Comparison of ENCODE assay signal across 8 cellular contexts in genomic region chr9:136488247-136489214, GRCh38. TPM values are rescaled to one million over a fixed set of nuclear protein-coding genes. Genes with fewer than 3 reads are reported as not detected.
DNase-seq lines count a peak whose midpoint lies in the region; TF ChIP-seq lines count a peak whose summit lies in the region.

No MANE protein-coding gene starts in this region.

- H3K36me3 ChIP-seq in OCI-LY1 (ENCODE audit: insufficient read depth, low read length), result no peaks in the 10 kb centered on the region
- no peaks in the 10 kb centered on the region for H3K36me3 ChIP-seq in esophagus squamous epithelium
- no peaks in the 10 kb centered on the region for H3K36me3 ChIP-seq in neural cell (ENCODE audit: insufficient read depth, low read length)

- H3K27ac ChIP-seq in OCI-LY1 (ENCODE audit: low read depth, low read length, poor library complexity, severe bottlenecking) (no peak overlapping the region), esophagus squamous epithelium (no peak overlapping the region), neural cell (ENCODE audit: low read length) (no peak overlapping the region), substantia nigra (ENCODE audit: low read depth, low read length, poor library complexity, severe bottlenecking) (no peak overlapping the region)

- H3K79me2 ChIP-seq in OCI-LY1 (ENCODE audit: insufficient read depth, low read length) (no peaks in the 10 kb centered on the region), neural cell (replicated peaks; ENCODE audit: insufficient read depth, low read length) (no peaks in the 10 kb centered on the region)

- no peak overlapping the region for H2AFZ ChIP-seq in OCI-LY1 (ENCODE audit: low read length)
- no peak overlapping the region for H2AFZ ChIP-seq in neural cell (ENCODE audit: low read depth, low read length)

- H3K9me2 ChIP-seq in OCI-LY1 (ENCODE audit: low read depth, low read length), result no peaks in the 10 kb centered on the region
- H3K9me2 ChIP-seq in neural cell (ENCODE audit: insufficient read depth, low read length), result no peaks in the 10 kb centered on the region

- H3K4me3 ChIP-seq in OCI-LY1 (ENCODE audit: low read depth, low read length, poor library complexity, severe bottlenecking) (no peak overlapping the region), esophagus squamous epithelium (no peak overlapping the region), neural cell (ENCODE audit: low read length) (no peak overlapping the region)

- TF ChIP-seq EP300 in neural cell (conservative IDR thresholded peaks at IDR 0.05; ENCODE audit: poor library complexity, severe bottlenecking), result no peak

- peak; percentile 96 for TF ChIP-seq RAD21 in neural cell (conservative IDR thresholded peaks at IDR 0.05)

- no peak for TF ChIP-seq POLR2A in esophagus squamous epithelium (IDR thresholded peaks at IDR 0.05)

- 30 to 34% methylated on average over 10 to 14 of the region's 22 CpGs for WGBS in esophagus squamous epithelium, 2 donors

- H3F3A ChIP-seq in OCI-LY1 (ENCODE audit: insufficient read depth, low read length) (no peaks in the 10 kb centered on the region), neural cell (ENCODE audit: insufficient read depth, low read length, poor library complexity, severe bottlenecking) (no peaks in the 10 kb centered on the region)

- TF ChIP-seq CTCF in OCI-LY1 (IDR thresholded peaks at IDR 0.05; ENCODE audit: low read length), result peak; percentile 96
- peak; percentile 88 to 99 (median 98) for TF ChIP-seq CTCF in esophagus squamous epithelium (IDR thresholded peaks at IDR 0.05)
- TF ChIP-seq CTCF in neural cell (IDR thresholded peaks at IDR 0.05; ENCODE audit: poor library complexity, severe bottlenecking), result peak; percentile 97

- in situ Hi-C loops in ACHN (cut with HindIII; ENCODE audit: low pct_ligation_motif_present, low pct_unique_long_range_greater_than_20kb, low sequenced_read_pairs), result loop anchor here (10.0 kb wide), 1 partner anchor 66 kb away; no protein-coding TSS in a partner anchor

- no peaks in the 10 kb centered on the region for H3K27me3 ChIP-seq in OCI-LY1 (ENCODE audit: insufficient read depth, low read length)
- peaks cover 0 to 16% (median 0%) of the 10 kb centered on the region in 4 donors for H3K27me3 ChIP-seq in esophagus squamous epithelium
- H3K27me3 ChIP-seq in neural cell (ENCODE audit: insufficient read depth, low read depth, low read length), result no peaks in the 10 kb centered on the region

- no peaks in the 10 kb centered on the region for H3K9me3 ChIP-seq in OCI-LY1 (ENCODE audit: low read length)
- H3K9me3 ChIP-seq in esophagus squamous epithelium, result no peaks in the 10 kb centered on the region
- no peaks in the 10 kb centered on the region for H3K9me3 ChIP-seq in neural cell (ENCODE audit: low read length)

- H3K4me2 ChIP-seq in OCI-LY1 (ENCODE audit: low read length) (no peak overlapping the region), neural cell (ENCODE audit: low read length) (no peak overlapping the region)

- H4K20me1 ChIP-seq in OCI-LY1 (ENCODE audit: insufficient read depth, low read length) (no peaks in the 10 kb centered on the region), neural cell (ENCODE audit: insufficient read depth) (no peaks in the 10 kb centered on the region)

- H3K9ac ChIP-seq in OCI-LY1 (ENCODE audit: low read length) (no peak overlapping the region), neural cell (ENCODE audit: low read length) (no peak overlapping the region)

- H3K4me1 ChIP-seq in OCI-LY1 (ENCODE audit: insufficient read depth, low read length, severe bottlenecking), result peaks cover 6% of the 10 kb centered on the region
- H3K4me1 ChIP-seq in esophagus squamous epithelium, result peaks cover 14 to 29% (median 19%) of the 10 kb centered on the region in 3 donors

- intact Hi-C loops in esophagus squamous epithelium (cut with DNase I), result loop anchor here (5.0 kb wide), 1 partner anchor 54 kb away; no protein-coding TSS in a partner anchor

- DNase-seq in ACHN (peak; percentile 44), GM19240 (ENCODE audit: insufficient read length, low spot score) (peak; percentile 78), esophagus squamous epithelium (lab: John Stamatoyannopoulos, UW) (no peak), substantia nigra (lab: John Stamatoyannopoulos, UW) (peak in 38 of 49 donors; percentile 13 to 81 (median 52)), epidermal melanocyte (ENCODE audit: insufficient read length, low spot score) (no peak)
- peak; percentile 82 for DNase-seq in activated T-cell treated with anti-CD3 and anti-CD28 coated beads, Interleukin-2, amount 50 U/mL, for 1 hour

TF ChIP-seq in neural cell, 6 proteins besides CTCF, POLR2A, EP300 and RAD21:
- TF ChIP-seq MXI1 (conservative IDR thresholded peaks at IDR 0.05; ENCODE audit: poor library complexity, severe bottlenecking) (peak; percentile 19), EZH2 (IDR thresholded peaks at IDR 0.05; ENCODE audit: borderline replicate concordance, insufficient read depth, low read length, poor library complexity, severe bottlenecking) (no peak), SMC3 (conservative IDR thresholded peaks at IDR 0.05; ENCODE audit: poor library complexity) (peak; percentile 99), REST (IDR thresholded peaks at IDR 0.05; ENCODE audit: borderline replicate concordance) (no peak), TAF1 (IDR thresholded peaks at IDR 0.05; ENCODE audit: low read depth) (no peak), POLR2AphosphoS5 (IDR thresholded peaks at IDR 0.05) (no peak)
TF ChIP-seq in neural cell: peak in this region for 2.

RNA-seq across cellular contexts. Expression of gene SEC16A, which starts 5.7 kb away (rescaled TPM):
- 10 to 100 TPM; 31.2 to 49.1 (median 38.6) TPM for total RNA-seq in esophagus squamous epithelium
- 15.4 and 21.8 TPM in 2 replicates for polyA plus RNA-seq in neural cell
- polyA minus RNA-seq in neural cell, result 21.2 and 23.7 TPM in 2 replicates

RNA-seq across cellular contexts. Expression of gene INPP5E, which starts 48.9 kb away (rescaled TPM):
- 1 to 10 TPM; 6.2 to 7.8 (median 7.5) TPM for total RNA-seq in esophagus squamous epithelium
- polyA plus RNA-seq in neural cell, result 17.9 and 24.0 TPM in 2 replicates
- polyA minus RNA-seq in neural cell, result 16.4 and 20.2 TPM in 2 replicates

RNA-seq across cellular contexts. Expression of gene NOTCH1, which starts 57.3 kb away (rescaled TPM):
- total RNA-seq in esophagus squamous epithelium, result 10 to 100 TPM; 32.0 to 40.8 (median 36.2) TPM
- polyA plus RNA-seq in neural cell, result 0.15 and 0.32 TPM in 2 replicates
- 1.9 and 2.9 TPM in 2 replicates for polyA minus RNA-seq in neural cell

Comparison
In these comparisons a context has a peak if more than half of its experiments do, and no peak if none do; other contexts are left out.
1. DNase-seq: peak in ACHN (single experiment), GM19240 (single experiment), activated T-cell treated with anti-CD3 and anti-CD28 coated beads, Interleukin-2, amount 50 U/mL, for 1 hour (single experiment) and substantia nigra (38 of 49); none in esophagus squamous epithelium (single experiment) and epidermal melanocyte (single experiment).
2. Peak in every context shown above with its lines, with median percentiles within 50 percentile points of each other: CTCF ChIP-seq.